1 cellular context compared by ENCODE assay signal in the genomic region with DNA sequence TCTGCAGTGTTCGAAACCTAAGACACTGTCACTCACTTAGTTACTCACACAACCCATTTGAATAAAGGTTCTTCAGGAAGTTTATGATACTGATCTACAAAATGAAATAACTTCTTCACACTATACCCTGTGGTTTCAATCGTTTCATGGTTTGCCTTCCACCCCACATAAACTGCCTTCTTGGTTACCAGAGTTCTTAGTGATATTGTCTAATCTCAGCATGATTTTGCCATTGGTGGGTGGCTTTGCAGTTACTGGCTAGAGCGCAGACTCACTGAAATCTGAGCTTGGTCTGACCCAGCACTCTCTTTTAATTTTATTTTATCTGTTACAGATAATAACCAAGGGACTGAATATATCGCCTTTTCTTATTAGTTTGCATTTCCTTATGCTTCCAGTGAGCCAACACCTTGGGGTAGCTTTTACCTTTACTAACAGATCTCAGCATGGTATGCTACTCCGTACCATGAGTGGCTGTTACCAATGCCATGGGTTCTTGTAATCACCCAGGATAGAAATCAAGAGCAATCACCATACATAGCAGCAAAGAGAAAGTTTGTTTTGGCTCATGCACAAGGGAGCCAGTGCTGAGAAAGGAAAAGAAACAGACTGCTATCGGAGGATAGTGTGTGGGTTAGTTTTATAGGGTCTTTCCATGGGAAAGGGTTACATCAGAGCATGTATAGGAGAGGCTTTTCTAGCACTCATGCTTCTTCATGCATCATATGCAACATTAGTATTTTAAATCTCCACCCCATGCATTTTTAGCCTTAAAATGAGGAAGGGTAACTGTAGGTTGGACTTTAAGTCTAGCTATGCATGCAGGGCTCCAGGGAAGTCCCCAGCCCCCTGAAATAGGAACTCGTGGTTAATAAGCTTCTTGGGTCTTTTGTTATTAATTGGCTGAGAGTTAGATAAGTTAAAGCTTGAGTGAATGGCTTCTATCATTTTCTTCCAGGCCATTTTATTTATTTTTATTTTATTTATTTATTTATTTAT.
TF ChIP-seq lines count a peak whose summit lies in the region.

No MANE protein-coding gene starts in this region.

TF ChIP-seq in WTC11, 78 proteins besides CTCF, POLR2A, EP300 and RAD21 (continued from another document):
- TF ChIP-seq, protein P1, sequence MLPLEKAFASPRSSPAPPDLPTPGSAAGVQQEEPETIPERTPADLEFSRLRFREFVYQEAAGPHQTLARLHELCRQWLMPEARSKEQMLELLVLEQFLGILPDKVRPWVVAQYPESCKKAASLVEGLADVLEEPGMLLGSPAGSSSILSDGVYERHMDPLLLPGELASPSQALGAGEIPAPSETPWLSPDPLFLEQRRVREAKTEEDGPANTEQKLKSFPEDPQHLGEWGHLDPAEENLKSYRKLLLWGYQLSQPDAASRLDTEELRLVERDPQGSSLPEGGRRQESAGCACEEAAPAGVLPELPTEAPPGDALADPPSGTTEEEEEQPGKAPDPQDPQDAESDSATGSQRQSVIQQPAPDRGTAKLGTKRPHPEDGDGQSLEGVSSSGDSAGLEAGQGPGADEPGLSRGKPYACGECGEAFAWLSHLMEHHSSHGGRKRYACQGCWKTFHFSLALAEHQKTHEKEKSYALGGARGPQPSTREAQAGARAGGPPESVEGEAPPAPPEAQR (CRISPR knock-in tag; IDR thresholded peaks at IDR 0.05) = no peak
- no peak for TF ChIP-seq GABPB1 (CRISPR knock-in tag; IDR thresholded peaks at IDR 0.05)
- TF ChIP-seq, protein P2, sequence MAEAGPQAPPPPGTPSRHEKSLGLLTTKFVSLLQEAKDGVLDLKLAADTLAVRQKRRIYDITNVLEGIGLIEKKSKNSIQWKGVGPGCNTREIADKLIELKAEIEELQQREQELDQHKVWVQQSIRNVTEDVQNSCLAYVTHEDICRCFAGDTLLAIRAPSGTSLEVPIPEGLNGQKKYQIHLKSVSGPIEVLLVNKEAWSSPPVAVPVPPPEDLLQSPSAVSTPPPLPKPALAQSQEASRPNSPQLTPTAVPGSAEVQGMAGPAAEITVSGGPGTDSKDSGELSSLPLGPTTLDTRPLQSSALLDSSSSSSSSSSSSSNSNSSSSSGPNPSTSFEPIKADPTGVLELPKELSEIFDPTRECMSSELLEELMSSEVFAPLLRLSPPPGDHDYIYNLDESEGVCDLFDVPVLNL (CRISPR knock-in tag; IDR thresholded peaks at IDR 0.05; ENCODE audit: borderline replicate concordance, low read depth) = no peak
- no peak for TF ChIP-seq CREB1 (CRISPR knock-in tag; IDR thresholded peaks at IDR 0.05)
- TF ChIP-seq, protein P3, sequence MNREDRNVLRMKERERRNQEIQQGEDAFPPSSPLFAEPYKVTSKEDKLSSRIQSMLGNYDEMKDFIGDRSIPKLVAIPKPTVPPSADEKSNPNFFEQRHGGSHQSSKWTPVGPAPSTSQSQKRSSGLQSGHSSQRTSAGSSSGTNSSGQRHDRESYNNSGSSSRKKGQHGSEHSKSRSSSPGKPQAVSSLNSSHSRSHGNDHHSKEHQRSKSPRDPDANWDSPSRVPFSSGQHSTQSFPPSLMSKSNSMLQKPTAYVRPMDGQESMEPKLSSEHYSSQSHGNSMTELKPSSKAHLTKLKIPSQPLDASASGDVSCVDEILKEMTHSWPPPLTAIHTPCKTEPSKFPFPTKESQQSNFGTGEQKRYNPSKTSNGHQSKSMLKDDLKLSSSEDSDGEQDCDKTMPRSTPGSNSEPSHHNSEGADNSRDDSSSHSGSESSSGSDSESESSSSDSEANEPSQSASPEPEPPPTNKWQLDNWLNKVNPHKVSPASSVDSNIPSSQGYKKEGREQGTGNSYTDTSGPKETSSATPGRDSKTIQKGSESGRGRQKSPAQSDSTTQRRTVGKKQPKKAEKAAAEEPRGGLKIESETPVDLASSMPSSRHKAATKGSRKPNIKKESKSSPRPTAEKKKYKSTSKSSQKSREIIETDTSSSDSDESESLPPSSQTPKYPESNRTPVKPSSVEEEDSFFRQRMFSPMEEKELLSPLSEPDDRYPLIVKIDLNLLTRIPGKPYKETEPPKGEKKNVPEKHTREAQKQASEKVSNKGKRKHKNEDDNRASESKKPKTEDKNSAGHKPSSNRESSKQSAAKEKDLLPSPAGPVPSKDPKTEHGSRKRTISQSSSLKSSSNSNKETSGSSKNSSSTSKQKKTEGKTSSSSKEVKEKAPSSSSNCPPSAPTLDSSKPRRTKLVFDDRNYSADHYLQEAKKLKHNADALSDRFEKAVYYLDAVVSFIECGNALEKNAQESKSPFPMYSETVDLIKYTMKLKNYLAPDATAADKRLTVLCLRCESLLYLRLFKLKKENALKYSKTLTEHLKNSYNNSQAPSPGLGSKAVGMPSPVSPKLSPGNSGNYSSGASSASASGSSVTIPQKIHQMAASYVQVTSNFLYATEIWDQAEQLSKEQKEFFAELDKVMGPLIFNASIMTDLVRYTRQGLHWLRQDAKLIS (CRISPR knock-in tag; IDR thresholded peaks at IDR 0.05; ENCODE audit: borderline replicate concordance) = no peak
- TF ChIP-seq PRRX2 (CRISPR knock-in tag; IDR thresholded peaks at IDR 0.05) = no peak
- TF ChIP-seq NR3C1 (CRISPR knock-in tag; conservative IDR thresholded peaks at IDR 0.05; ENCODE audit: low read depth) = no peak
- TF ChIP-seq, protein P4, sequence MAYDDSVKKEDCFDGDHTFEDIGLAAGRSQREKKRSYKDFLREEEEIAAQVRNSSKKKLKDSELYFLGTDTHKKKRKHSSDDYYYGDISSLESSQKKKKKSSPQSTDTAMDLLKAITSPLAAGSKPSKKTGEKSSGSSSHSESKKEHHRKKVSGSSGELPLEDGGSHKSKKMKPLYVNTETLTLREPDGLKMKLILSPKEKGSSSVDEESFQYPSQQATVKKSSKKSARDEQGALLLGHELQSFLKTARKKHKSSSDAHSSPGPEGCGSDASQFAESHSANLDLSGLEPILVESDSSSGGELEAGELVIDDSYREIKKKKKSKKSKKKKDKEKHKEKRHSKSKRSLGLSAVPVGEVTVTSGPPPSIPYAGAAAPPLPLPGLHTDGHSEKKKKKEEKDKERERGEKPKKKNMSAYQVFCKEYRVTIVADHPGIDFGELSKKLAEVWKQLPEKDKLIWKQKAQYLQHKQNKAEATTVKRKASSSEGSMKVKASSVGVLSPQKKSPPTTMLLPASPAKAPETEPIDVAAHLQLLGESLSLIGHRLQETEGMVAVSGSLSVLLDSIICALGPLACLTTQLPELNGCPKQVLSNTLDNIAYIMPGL (CRISPR knock-in tag; IDR thresholded peaks at IDR 0.05) = no peak
- TF ChIP-seq IRF2 (CRISPR knock-in tag; IDR thresholded peaks at IDR 0.05; ENCODE audit: borderline replicate concordance, low read depth) = no peak
- no peak for TF ChIP-seq ZNF416 (CRISPR knock-in tag; IDR thresholded peaks at IDR 0.05)
- TF ChIP-seq, protein P5, sequence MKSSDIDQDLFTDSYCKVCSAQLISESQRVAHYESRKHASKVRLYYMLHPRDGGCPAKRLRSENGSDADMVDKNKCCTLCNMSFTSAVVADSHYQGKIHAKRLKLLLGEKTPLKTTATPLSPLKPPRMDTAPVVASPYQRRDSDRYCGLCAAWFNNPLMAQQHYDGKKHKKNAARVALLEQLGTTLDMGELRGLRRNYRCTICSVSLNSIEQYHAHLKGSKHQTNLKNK (CRISPR knock-in tag; IDR thresholded peaks at IDR 0.05) = no peak
- TF ChIP-seq TEAD4 (CRISPR knock-in tag; IDR thresholded peaks at IDR 0.05) = no peak
- TF ChIP-seq ZNF219 (CRISPR knock-in tag; IDR thresholded peaks at IDR 0.05; ENCODE audit: borderline replicate concordance) = no peak
- TF ChIP-seq, protein P6, sequence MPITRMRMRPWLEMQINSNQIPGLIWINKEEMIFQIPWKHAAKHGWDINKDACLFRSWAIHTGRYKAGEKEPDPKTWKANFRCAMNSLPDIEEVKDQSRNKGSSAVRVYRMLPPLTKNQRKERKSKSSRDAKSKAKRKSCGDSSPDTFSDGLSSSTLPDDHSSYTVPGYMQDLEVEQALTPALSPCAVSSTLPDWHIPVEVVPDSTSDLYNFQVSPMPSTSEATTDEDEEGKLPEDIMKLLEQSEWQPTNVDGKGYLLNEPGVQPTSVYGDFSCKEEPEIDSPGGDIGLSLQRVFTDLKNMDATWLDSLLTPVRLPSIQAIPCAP (CRISPR knock-in tag; IDR thresholded peaks at IDR 0.05) = no peak
